19 cellular contexts compared by ENCODE assay signal in the genomic region with DNA sequence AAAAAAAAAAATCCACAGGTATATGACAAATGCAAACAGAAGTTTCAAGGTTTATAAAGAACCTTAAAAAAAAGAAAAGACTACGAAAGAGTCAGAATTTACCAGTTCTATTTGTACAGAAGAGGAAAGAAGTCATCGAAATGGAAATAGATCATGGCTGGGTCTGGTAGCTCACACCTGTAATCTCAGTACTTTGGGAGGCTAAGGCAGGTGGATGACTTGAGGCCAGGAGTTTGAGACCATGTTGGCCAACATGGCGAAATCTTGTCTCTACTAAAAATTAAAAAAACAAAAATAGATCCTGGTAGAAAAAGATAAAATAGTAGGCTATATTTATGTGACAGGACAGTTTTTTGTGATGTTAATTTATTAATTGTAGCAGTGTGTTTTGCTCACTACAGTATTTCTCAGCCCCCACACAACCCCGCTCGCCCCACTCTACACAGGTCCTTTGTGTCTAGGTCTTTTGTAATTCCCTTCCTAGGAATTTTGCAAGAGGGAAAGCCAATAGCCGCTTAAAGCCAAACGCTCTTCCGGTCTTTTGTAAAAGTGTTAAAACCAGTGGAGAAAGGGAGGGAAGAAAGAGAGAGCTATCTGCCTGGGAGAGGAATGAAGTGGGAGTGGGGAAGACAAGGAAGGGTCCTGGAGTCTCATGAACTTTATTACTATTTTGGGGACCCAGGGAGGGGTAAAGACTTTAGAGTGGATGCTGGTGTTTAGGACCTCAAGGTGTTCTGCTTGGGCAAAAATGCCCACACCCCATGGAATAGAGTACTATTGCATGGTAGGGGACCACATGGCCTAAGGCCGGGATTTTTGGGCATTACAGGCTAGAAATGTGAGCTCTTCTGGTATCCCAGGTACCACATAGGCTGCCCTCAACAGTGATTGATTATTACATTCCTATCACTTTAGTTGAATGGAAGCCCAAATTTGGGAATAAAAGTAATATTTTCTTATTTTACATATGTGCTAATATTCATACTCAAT. TPM values are rescaled to one million over a fixed set of nuclear protein-coding genes. Genes with fewer than 3 reads are reported as not detected.
A peak's percentile ranks its signal among the peaks of the same experiment; 100 is the strongest.
DNase-seq lines count a peak whose midpoint lies in the region; ATAC-seq and FAIRE-seq lines count a peak whose summit lies in the region.
"Had no signal": no experiment of that assay in that cellular context is flagged by ENCODE, and none has a peak within 500 bp of the region (broad histone marks: within the 10 kb centered on the region; RNA-seq: fewer than 3 reads in every experiment).

No MANE protein-coding gene starts in this region.

- WGBS in mesenchymal stem cell: 67% methylated on average over 8 of the region's 9 CpGs

- no peak overlapping the region for H2BK15ac ChIP-seq in mesenchymal stem cell (ENCODE audit: low read depth, poor library complexity, severe bottlenecking)

- H3K9ac ChIP-seq in iPS-18a (ENCODE audit: low read length) (peak overlapping the region; percentile 38), mesenchymal stem cell (ENCODE audit: low read length) (no peak overlapping the region)

- no peak overlapping the region for H2AFZ ChIP-seq in mesenchymal stem cell (ENCODE audit: low read depth, low read length)

- no peaks in the 10 kb centered on the region for H3K4me1 Mint-ChIP-seq in activated naive CD4-positive, alpha-beta T cell treated with anti-CD3 and anti-CD28 coated beads, Interleukin-2, amount 50 U/mL, for 24 hours
- H3K4me1 Mint-ChIP-seq in activated T-helper 17 cell treated with anti-CD3 and anti-CD28 coated beads, Interleukin-2, amount 50 U/mL, for 72 hours: no peaks in the 10 kb centered on the region
- H3K4me1 Mint-ChIP-seq: B cell; CD4-positive, CD25-positive, alpha-beta regulatory T cell had no signal

- no peak overlapping the region for H3K18ac ChIP-seq in mesenchymal stem cell (ENCODE audit: low read depth in 1 of 2, low read length in 2 of 2)

- H2BK120ac ChIP-seq in mesenchymal stem cell (ENCODE audit: low read depth, low read length): no peak overlapping the region

- H3K23ac ChIP-seq in mesenchymal stem cell (ENCODE audit: low read length in 2 of 2): no peak overlapping the region

- H4K8ac ChIP-seq in mesenchymal stem cell (ENCODE audit: low read length): no peak overlapping the region

- H3K4ac ChIP-seq in mesenchymal stem cell (ENCODE audit: low read depth in 1 of 2, low read length in 2 of 2): no peak overlapping the region

- no peak for FAIRE-seq in RCC 7860 (lab: Jason Lieb, UNC)

- peaks cover 20% of the 10 kb centered on the region for H3K4me1 ChIP-seq in iPS-18a (ENCODE audit: control insufficient read depth, low read depth, low read length)
- H3K4me1 ChIP-seq in mesenchymal stem cell (ENCODE audit: control insufficient read depth, insufficient read depth, low read depth, low read length): no peaks in the 10 kb centered on the region

- peak overlapping the region; percentile 18 for H3K27ac Mint-ChIP-seq in activated naive CD4-positive, alpha-beta T cell treated with anti-CD3 and anti-CD28 coated beads, Interleukin-2, amount 50 U/mL, for 24 hours
- peak overlapping the region; percentile 4 for H3K27ac Mint-ChIP-seq in activated T-helper 17 cell treated with anti-CD3 and anti-CD28 coated beads, Interleukin-2, amount 50 U/mL, for 72 hours
- H3K27ac Mint-ChIP-seq: B cell; CD4-positive, CD25-positive, alpha-beta regulatory T cell had no signal

- no peaks in the 10 kb centered on the region for H3K27me3 Mint-ChIP-seq in activated naive CD4-positive, alpha-beta T cell treated with anti-CD3 and anti-CD28 coated beads, Interleukin-2, amount 50 U/mL, for 24 hours
- peaks cover 6% of the 10 kb centered on the region for H3K27me3 Mint-ChIP-seq in activated T-helper 17 cell treated with anti-CD3 and anti-CD28 coated beads, Interleukin-2, amount 50 U/mL, for 72 hours

- H3K9me3 ChIP-seq in iPS-18a (ENCODE audit: control insufficient read depth, low read depth, low read length): no peaks in the 10 kb centered on the region
- peaks cover 8% of the 10 kb centered on the region for H3K9me3 ChIP-seq in mesenchymal stem cell (ENCODE audit: control insufficient read depth, low read length)

- H3K36me3 Mint-ChIP-seq in activated naive CD4-positive, alpha-beta T cell treated with anti-CD3 and anti-CD28 coated beads, Interleukin-2, amount 50 U/mL, for 24 hours: no peaks in the 10 kb centered on the region
- H3K36me3 Mint-ChIP-seq in activated T-helper 17 cell treated with anti-CD3 and anti-CD28 coated beads, Interleukin-2, amount 50 U/mL, for 72 hours (ENCODE audit: low read depth): no peaks in the 10 kb centered on the region
- H3K36me3 Mint-ChIP-seq: CD4-positive, CD25-positive, alpha-beta regulatory T cell had no signal

- H2BK5ac ChIP-seq in mesenchymal stem cell (ENCODE audit: low read depth, low read length, poor library complexity, severe bottlenecking): no peak overlapping the region

- H3K14ac ChIP-seq in mesenchymal stem cell (ENCODE audit: low read length in 2 of 2): no peak overlapping the region

- no peak overlapping the region for H2AK5ac ChIP-seq in mesenchymal stem cell (ENCODE audit: low read length, severe bottlenecking)

- no peak for ATAC-seq in activated T-helper 17 cell treated with anti-CD3 and anti-CD28 coated beads, Interleukin-2, amount 50 U/mL, for 72 hours (replicated peaks)
- no peak for ATAC-seq in GM21381 (IDR thresholded peaks at IDR 0.05; ENCODE audit: unreplicated experiment)
- ATAC-seq: Right ventricle myocardium inferior had no signal

- H3K36me3 ChIP-seq in iPS-18a (ENCODE audit: control insufficient read depth, low read depth, low read length) (no peaks in the 10 kb centered on the region), mesenchymal stem cell (ENCODE audit: control insufficient read depth in 1 of 2, insufficient read depth in 2 of 2, low read depth in 1 of 2, low read length in 2 of 2) (no peaks in the 10 kb centered on the region)

- no peaks in the 10 kb centered on the region for H3K79me1 ChIP-seq in mesenchymal stem cell (replicated peaks; ENCODE audit: low read length, poor library complexity, severe bottlenecking)

- no peak overlapping the region for H3K4me2 ChIP-seq in mesenchymal stem cell (ENCODE audit: low read length, poor library complexity, severe bottlenecking)

- H3K27ac ChIP-seq in iPS-18a (ENCODE audit: low read length) (peak overlapping the region; percentile 90), mesenchymal stem cell (ENCODE audit: low read length, poor library complexity, severe bottlenecking) (no peak overlapping the region)
- H3K27ac ChIP-seq: 22Rv1 had no signal

- H2BK12ac ChIP-seq in mesenchymal stem cell (ENCODE audit: low read length in 2 of 2): no peak overlapping the region

- DNase-seq in activated naive CD4-positive, alpha-beta T cell (lab: John Stamatoyannopoulos, UW): no peak
- DNase-seq in RCC 7860 (ENCODE audit: low spot score) (no peak), mesenchymal stem cell (no peak)
- no peak for DNase-seq in activated CD4-positive, CD25-positive, alpha-beta regulatory T cell treated with anti-CD3 and anti-CD28 coated beads, Interleukin-2, amount 50 U/mL, for 72 hours
- DNase-seq: CD4-positive, CD25-positive, alpha-beta regulatory T cell; DMS79; KBM-7; NCI-H1417 treated with DMSO at 0.1 percent for 48 hours; NCI-H2029; NCI-H2171 treated with DMSO at 0.1 percent for 48 hours; NCI-H446 treated with DMSO at 0.1 percent for 48 hours; NCI-H774 had no signal

- no peaks in the 10 kb centered on the region for H3K9me3 Mint-ChIP-seq in activated naive CD4-positive, alpha-beta T cell treated with anti-CD3 and anti-CD28 coated beads, Interleukin-2, amount 50 U/mL, for 24 hours
- peaks cover 7% of the 10 kb centered on the region for H3K9me3 Mint-ChIP-seq in activated T-helper 17 cell treated with anti-CD3 and anti-CD28 coated beads, Interleukin-2, amount 50 U/mL, for 72 hours

- H4K91ac ChIP-seq in mesenchymal stem cell (ENCODE audit: low read length): no peak overlapping the region

- H3K27me3 ChIP-seq in iPS-18a (ENCODE audit: control insufficient read depth, insufficient read depth, low read length) (no peaks in the 10 kb centered on the region), mesenchymal stem cell (ENCODE audit: control insufficient read depth in 1 of 2, insufficient read depth in 1 of 2, low read length in 2 of 2) (no peaks in the 10 kb centered on the region)

- no peak overlapping the region for H3K4me3 Mint-ChIP-seq in activated naive CD4-positive, alpha-beta T cell treated with anti-CD3 and anti-CD28 coated beads, Interleukin-2, amount 50 U/mL, for 24 hours
- no peak overlapping the region for H3K4me3 Mint-ChIP-seq in activated T-helper 17 cell treated with anti-CD3 and anti-CD28 coated beads, Interleukin-2, amount 50 U/mL, for 72 hours
- H3K4me3 Mint-ChIP-seq: B cell; CD4-positive, CD25-positive, alpha-beta regulatory T cell had no signal

- H3K4me3 ChIP-seq in iPS-18a (ENCODE audit: low read length) (no peak overlapping the region), mesenchymal stem cell (ENCODE audit: insufficient read depth in 1 of 2, low read depth in 1 of 2, low read length in 2 of 2) (no peak overlapping the region)

RNA-seq across cellular contexts. Expression of gene XPO1, which starts 59.4 kb away (rescaled TPM):
- total RNA-seq in activated T-helper 17 cell treated with anti-CD3 and anti-CD28 coated beads, Interleukin-2, amount 50 U/mL, for 72 hours: 100 to 1,000 TPM; 176 to 221 TPM
- 58.9 TPM for polyA plus RNA-seq in mesenchymal stem cell (2013, experiment 1 of 2)
- polyA plus RNA-seq in mesenchymal stem cell (2013, experiment 2 of 2): 59.6 TPM
